ENCODE assay signal across 8 cellular contexts in the genomic region with DNA sequence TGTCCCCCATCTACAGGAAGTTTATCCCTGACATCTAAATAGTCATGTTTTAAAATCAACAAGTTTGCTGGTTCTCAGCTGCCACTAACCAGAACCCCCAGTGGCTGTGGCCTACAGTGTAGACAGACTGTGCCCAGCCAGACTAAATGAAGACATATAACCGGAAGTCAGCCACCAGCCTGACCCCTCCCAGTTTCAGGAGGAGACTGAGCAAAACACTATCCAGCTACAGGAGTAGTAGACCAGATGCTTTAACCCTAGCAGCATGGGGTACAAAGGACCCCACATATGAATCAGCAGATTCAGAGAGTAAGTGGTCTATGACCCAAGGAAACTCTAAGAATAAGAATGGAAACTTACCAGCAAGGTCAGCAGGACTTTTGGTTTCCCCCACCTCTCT.
A peak's percentile ranks its signal among the peaks of the same experiment; 100 is the strongest.
DNase-seq lines count a peak whose midpoint lies in the region; ATAC-seq lines count a peak whose summit lies in the region.

No MANE protein-coding gene starts in this region.

- CTCF ChIA-PET in naive thymus-derived CD4-positive, alpha-beta T cell (lab: Charles Lee), result interaction anchor here (0.9 kb wide), 1 partner anchor 108 kb away, joined by 4 read pairs; no protein-coding TSS in a partner anchor

- H3K4me1 Mint-ChIP-seq in activated T-helper 1 cell treated with anti-CD3 and anti-CD28 coated beads, Interleukin-12 subunit alpha, Interleukin-12 subunit beta, Interleukin-2, Interleukin-4 antibody, amounts not matched to agents 30 ng/mL and 10 ng/mL and 1 ng/mL, durations not matched to agents 14 hours and 24 hours and 36 hours (ENCODE audit: low read depth), result peaks cover 21% of the 10 kb centered on the region
- H3K4me1 Mint-ChIP-seq in naive thymus-derived CD4-positive, alpha-beta T cell, result peaks cover 13 to 26% (median 16%) of the 10 kb centered on the region in 7 donors

- peaks cover 0 to 5% of the 10 kb centered on the region in 2 donors for H3K4me1 ChIP-seq in naive thymus-derived CD4-positive, alpha-beta T cell (ENCODE audit: control insufficient read depth in 2 of 2, insufficient read depth in 2 of 2, low read length in 2 of 2)

- H3K4me3 Mint-ChIP-seq in activated T-helper 1 cell treated with anti-CD3 and anti-CD28 coated beads, Interleukin-12 subunit alpha, Interleukin-12 subunit beta, Interleukin-2, Interleukin-4 antibody, amounts not matched to agents 30 ng/mL and 10 ng/mL and 1 ng/mL, durations not matched to agents 14 hours and 24 hours and 36 hours, result peak overlapping the region; percentile 10
- peak overlapping the region in 4 of 10 donors; percentile 40 to 52 (median 44) for H3K4me3 Mint-ChIP-seq in naive thymus-derived CD4-positive, alpha-beta T cell

- no peaks in the 10 kb centered on the region for H3K27me3 ChIP-seq in naive thymus-derived CD4-positive, alpha-beta T cell (ENCODE audit: control insufficient read depth in 2 of 2, insufficient read depth in 2 of 2, low read length in 2 of 2)

- H3K27me3 Mint-ChIP-seq in activated T-helper 1 cell treated with anti-CD3 and anti-CD28 coated beads, Interleukin-12 subunit alpha, Interleukin-12 subunit beta, Interleukin-2, Interleukin-4 antibody, amounts not matched to agents 30 ng/mL and 10 ng/mL and 1 ng/mL, durations not matched to agents 14 hours and 24 hours and 36 hours (ENCODE audit: insufficient read depth), result no peaks in the 10 kb centered on the region
- no peaks in the 10 kb centered on the region for H3K27me3 Mint-ChIP-seq in naive thymus-derived CD4-positive, alpha-beta T cell

- peaks cover 4% of the 10 kb centered on the region for H3K36me3 Mint-ChIP-seq in activated T-helper 1 cell treated with anti-CD3 and anti-CD28 coated beads, Interleukin-12 subunit alpha, Interleukin-12 subunit beta, Interleukin-2, Interleukin-4 antibody, amounts not matched to agents 30 ng/mL and 10 ng/mL and 1 ng/mL, durations not matched to agents 14 hours and 24 hours and 36 hours (ENCODE audit: low read depth)
- H3K36me3 Mint-ChIP-seq in naive thymus-derived CD4-positive, alpha-beta T cell, result peaks cover 0 to 18% (median 2%) of the 10 kb centered on the region in 5 donors

- peaks cover 0 to 5% (median 0%) of the 10 kb centered on the region in 3 experiments for H3K36me3 ChIP-seq in naive thymus-derived CD4-positive, alpha-beta T cell (ENCODE audit: control insufficient read depth in 2 of 3, insufficient read depth in 3 of 3, low read length in 3 of 3)

- no peak overlapping the region for H3K27ac ChIP-seq in naive thymus-derived CD4-positive, alpha-beta T cell (ENCODE audit: low read depth, low read length)
- H3K27ac ChIP-seq in substantia nigra (ENCODE audit: low read depth, low read length, poor library complexity, severe bottlenecking), result no peak overlapping the region

- ATAC-seq in Right ventricle myocardium inferior (peak; percentile 54), HG03342 (IDR thresholded peaks at IDR 0.05; ENCODE audit: unreplicated experiment) (peak; percentile 70)
- peak; percentile 81 for ATAC-seq in naive thymus-derived CD4-positive, alpha-beta T cell

- intact Hi-C loops in Right ventricle myocardium inferior (cut with DNase I), result no loop called here
- intact Hi-C loops in cardiac septum (cut with DNase I), result no loop called here
- intact Hi-C loops in activated T-helper 1 cell treated with anti-CD3 and anti-CD28 coated beads, Interleukin-12 subunit alpha, Interleukin-12 subunit beta, Interleukin-2, Interleukin-4 antibody, amounts not matched to agents 30 ng/mL and 10 ng/mL and 1 ng/mL, durations not matched to agents 14 hours and 24 hours and 36 hours (cut with micrococcal nuclease), result no loop called here
- intact Hi-C loops in naive thymus-derived CD4-positive, alpha-beta T cell (cut with micrococcal nuclease), result no loop called here

- no peaks in the 10 kb centered on the region for H3K9me3 Mint-ChIP-seq in activated T-helper 1 cell treated with anti-CD3 and anti-CD28 coated beads, Interleukin-12 subunit alpha, Interleukin-12 subunit beta, Interleukin-2, Interleukin-4 antibody, amounts not matched to agents 30 ng/mL and 10 ng/mL and 1 ng/mL, durations not matched to agents 14 hours and 24 hours and 36 hours
- H3K9me3 Mint-ChIP-seq in naive thymus-derived CD4-positive, alpha-beta T cell, result no peaks in the 10 kb centered on the region

- no peak overlapping the region for H3K4me3 ChIP-seq in naive thymus-derived CD4-positive, alpha-beta T cell (ENCODE audit: low read length)

- H3K27ac Mint-ChIP-seq in activated T-helper 1 cell treated with anti-CD3 and anti-CD28 coated beads, Interleukin-12 subunit alpha, Interleukin-12 subunit beta, Interleukin-2, Interleukin-4 antibody, amounts not matched to agents 30 ng/mL and 10 ng/mL and 1 ng/mL, durations not matched to agents 14 hours and 24 hours and 36 hours, result peak overlapping the region; percentile 72
- H3K27ac Mint-ChIP-seq in naive thymus-derived CD4-positive, alpha-beta T cell, result peak overlapping the region in 7 of 9 donors; percentile 18 to 75 (median 69)

- DNase-seq in Right ventricle myocardium inferior (ENCODE audit: missing footprints) (no peak), cardiac septum (ENCODE audit: low spot score) (no peak), NCI-H226 (no peak), HCEC 1CT (no peak), substantia nigra (lab: John Stamatoyannopoulos, UW) (no peak)
- DNase-seq in activated T-helper 1 cell treated with anti-CD3 and anti-CD28 coated beads, Interleukin-12 subunit alpha, Interleukin-12 subunit beta, Interleukin-2, Interleukin-4 antibody, amounts not matched to agents 30 ng/mL and 10 ng/mL and 1 ng/mL, durations not matched to agents 14 hours and 24 hours and 36 hours (ENCODE audit: low spot score), result peak; percentile 10
- DNase-seq in naive thymus-derived CD4-positive, alpha-beta T cell, result peak in 3 of 9 donors; percentile 3 to 19 (median 14)

- H3K9me3 ChIP-seq in naive thymus-derived CD4-positive, alpha-beta T cell (ENCODE audit: control insufficient read depth in 2 of 3, low read length in 3 of 3), result no peaks in the 10 kb centered on the region

- POLR2A ChIA-PET in naive thymus-derived CD4-positive, alpha-beta T cell (lab: Charles Lee), result no interaction called here
